21 cellular contexts compared by ENCODE assay signal in genomic region chr1:236677641-236678235, GRCh38. TPM values are rescaled to one million over a fixed set of nuclear protein-coding genes. Genes with fewer than 3 reads are reported as not detected.
A peak's percentile ranks its signal among the peaks of the same experiment; 100 is the strongest.
DNase-seq lines count a peak whose midpoint lies in the region; ATAC-seq and TF ChIP-seq lines count a peak whose summit lies in the region.
"Had no signal": no experiment of that assay in that cellular context is flagged by ENCODE, and none has a peak within 500 bp of the region (broad histone marks: within the 10 kb centered on the region; RNA-seq: fewer than 3 reads in every experiment).

No MANE protein-coding gene starts in this region.

- H3K9me3 ChIP-seq in sigmoid colon = no peaks in the 10 kb centered on the region
- H3K9me3 ChIP-seq: heart left ventricle, neutrophil had no signal

- no peak for TF ChIP-seq POLR2A in sigmoid colon (IDR thresholded peaks at IDR 0.05)

- no peak overlapping the region for H3K27ac ChIP-seq in sigmoid colon
- H3K27ac ChIP-seq: heart left ventricle, neutrophil had no signal

- TF ChIP-seq EP300 in sigmoid colon (IDR thresholded peaks at IDR 0.05) = no peak

- peaks cover 2% of the 10 kb centered on the region for H3K9me3 Mint-ChIP-seq in glutamatergic neuron (ENCODE audit: unreplicated experiment)
- H3K9me3 Mint-ChIP-seq: activated CD4-positive, alpha-beta memory T cell treated with anti-CD3 and anti-CD28 coated beads, Interleukin-2, amount 10 ng/mL, durations not matched to agents 7 days and 5 days; immature natural killer cell; WTC11 had no signal

- H3K27ac Mint-ChIP-seq in glutamatergic neuron (ENCODE audit: unreplicated experiment) = no peak overlapping the region
- H3K27ac Mint-ChIP-seq: activated CD4-positive, alpha-beta memory T cell treated with anti-CD3 and anti-CD28 coated beads, Interleukin-2, amount 10 ng/mL, durations not matched to agents 7 days and 5 days; immature natural killer cell; WTC11 had no signal

- no peaks in the 10 kb centered on the region for H3K27me3 ChIP-seq in sigmoid colon
- H3K27me3 ChIP-seq: heart left ventricle had no signal

- in situ Hi-C loops in KBM-7 (cut with MboI; ENCODE audit: low pct_unique_long_range_greater_than_20kb, low sequenced_read_pairs) = no loop called here

- DNase-seq in KBM-7 (peak; percentile 9), NOMO-1 treated with DMSO at 0.1 percent for 48 hours (lab: John Stamatoyannopoulos, UW; ENCODE audit: unreplicated experiment) (peak; percentile 83), choroid plexus epithelial cell (ENCODE audit: low read depth) (peak; percentile 13), retinal pigment epithelial cell (ENCODE audit: low read depth) (peak; percentile 46), glutamatergic neuron (no peak), sigmoid colon (no peak)
- DNase-seq: activated CD4-positive, alpha-beta memory T cell treated with anti-CD3 and anti-CD28 coated beads, Interleukin-2, amount 10 ng/mL, durations not matched to agents 7 days and 5 days; activated gamma-delta T cell; activated T-cell treated with anti-CD3 and anti-CD28 coated beads for 4 hours; COR-L47; heart left ventricle; immature natural killer cell; left ventricle myocardium superior; NCI-H2029; NCI-H446 treated with DMSO at 0.1 percent for 48 hours; SHP77; stimulated activated CD4-positive, alpha-beta T cell treated with anti-CD3 and anti-CD28 coated beads, Interleukin-4, amount 100 ng/mL, for 4 hours had no signal

- ATAC-seq in GM21717 (IDR thresholded peaks at IDR 0.05; ENCODE audit: unreplicated experiment) = no peak
- ATAC-seq: heart left ventricle, left ventricle myocardium superior, WTC11 had no signal

- intact Hi-C loops in sigmoid colon (cut with DNase I) = no loop called here

- no peak overlapping the region for H3K4me3 Mint-ChIP-seq in glutamatergic neuron (ENCODE audit: unreplicated experiment)
- H3K4me3 Mint-ChIP-seq: activated CD4-positive, alpha-beta memory T cell treated with anti-CD3 and anti-CD28 coated beads, Interleukin-2, amount 10 ng/mL, durations not matched to agents 7 days and 5 days; immature natural killer cell; WTC11 had no signal

- 61 to 90% methylated on average over 3 of the region's 3 CpGs for WGBS in sigmoid colon, 2 donors

- H3K4me3 ChIP-seq in choroid plexus epithelial cell (ENCODE audit: low read depth, low read length) (no peak overlapping the region), retinal pigment epithelial cell (ENCODE audit: low read length) (no peak overlapping the region), sigmoid colon (no peak overlapping the region)
- H3K4me3 ChIP-seq: heart left ventricle had no signal

- no peaks in the 10 kb centered on the region for H3K36me3 Mint-ChIP-seq in glutamatergic neuron (ENCODE audit: unreplicated experiment)
- H3K36me3 Mint-ChIP-seq: immature natural killer cell, WTC11 had no signal

- H3K27me3 Mint-ChIP-seq in glutamatergic neuron (ENCODE audit: unreplicated experiment) = no peaks in the 10 kb centered on the region

- H3K4me1 Mint-ChIP-seq in glutamatergic neuron (ENCODE audit: low read depth, unreplicated experiment) = no peaks in the 10 kb centered on the region
- H3K4me1 Mint-ChIP-seq: activated CD4-positive, alpha-beta memory T cell treated with anti-CD3 and anti-CD28 coated beads, Interleukin-2, amount 10 ng/mL, durations not matched to agents 7 days and 5 days; immature natural killer cell had no signal

- no peaks in the 10 kb centered on the region for H3K4me1 ChIP-seq in sigmoid colon

- H3K36me3 ChIP-seq in sigmoid colon = no peaks in the 10 kb centered on the region
- H3K36me3 ChIP-seq: heart left ventricle, neutrophil had no signal

- no peak for TF ChIP-seq CTCF in choroid plexus epithelial cell (conservative IDR thresholded peaks at IDR 0.05; ENCODE audit: low read depth, low read length)
- no peak for TF ChIP-seq CTCF in retinal pigment epithelial cell (conservative IDR thresholded peaks at IDR 0.05; ENCODE audit: low read depth, low read length)
- no peak for TF ChIP-seq CTCF in glutamatergic neuron (IDR thresholded peaks at IDR 0.05; ENCODE audit: partially characterized antibody, unreplicated experiment)
- no peak for TF ChIP-seq CTCF in sigmoid colon (IDR thresholded peaks at IDR 0.05)

RNA-seq across cellular contexts. Expression of gene ACTN2, which starts 8.6 kb away (rescaled TPM):
- 2.7 TPM for total RNA-seq in glutamatergic neuron (ENCODE audit: unreplicated experiment)
- 1 to 10 TPM in 1 of 4 donors, under 1 TPM in 2, not detected in 1; 0.36 to 1.6 (median 0.66) TPM for total RNA-seq in sigmoid colon
- polyA plus RNA-seq in sigmoid colon = 1 to 10 TPM in 2 of 3 donors, under 1 TPM in 1; 0.55 to 1.8 (median 1.2) TPM
- total RNA-seq: activated CD4-positive, alpha-beta memory T cell treated with anti-CD3 and anti-CD28 coated beads, Interleukin-2, amount 10 ng/mL, durations not matched to agents 7 days and 5 days; T-helper 2 cell treated with Interferon-gamma antibody and Interleukin-4, amounts not matched to agents 100 ng/mL and 5 ng/mL, for 36 hours had no signal
- polyA plus RNA-seq: immature natural killer cell had no signal

Comparison
In these comparisons a context has a peak if more than half of its experiments do, and no peak if none do; other contexts are left out.
1. DNase-seq: peak in KBM-7 (single experiment), NOMO-1 treated with DMSO at 0.1 percent for 48 hours (single experiment), choroid plexus epithelial cell (single experiment) and retinal pigment epithelial cell (single experiment); none in glutamatergic neuron (single experiment) and sigmoid colon (single experiment).